ENCODE assay signal across 8 cellular contexts in genomic region chr2:15058015-15058414, GRCh38.
DNase-seq lines count a peak whose midpoint lies in the region; ATAC-seq and TF ChIP-seq lines count a peak whose summit lies in the region.
"Had no signal": no experiment of that assay in that cellular context is flagged by ENCODE, and none has a peak within 500 bp of the region (broad histone marks: within the 10 kb centered on the region; RNA-seq: fewer than 3 reads in every experiment).

No MANE protein-coding gene starts in this region.

- no peaks in the 10 kb centered on the region for H3K79me2 ChIP-seq in OCI-LY1 (ENCODE audit: insufficient read depth, low read length)

- H3K9ac ChIP-seq in OCI-LY1 (ENCODE audit: low read length): no peak overlapping the region

- H3K4me3 ChIP-seq in OCI-LY1 (ENCODE audit: low read depth, low read length, poor library complexity, severe bottlenecking) (no peak overlapping the region), iPS DF 6.9 (ENCODE audit: low read length) (no peak overlapping the region)

- H3K36me3 ChIP-seq in OCI-LY1 (ENCODE audit: insufficient read depth, low read length) (no peaks in the 10 kb centered on the region), iPS DF 6.9 (ENCODE audit: control insufficient read depth, insufficient read depth, low read length) (no peaks in the 10 kb centered on the region)

- H3K9me3 ChIP-seq in OCI-LY1 (ENCODE audit: low read length): no peaks in the 10 kb centered on the region
- no peaks in the 10 kb centered on the region for H3K9me3 ChIP-seq in iPS DF 6.9 (ENCODE audit: control insufficient read depth, insufficient read depth, low read length)

- WGBS in iPS DF 6.9 (ENCODE audit: insufficient coverage, insufficient read length): no CpG with 5 or more reads among the region's 5 CpGs

- ATAC-seq in GM21529 (IDR thresholded peaks at IDR 0.05; ENCODE audit: unreplicated experiment): peak; percentile 80
- no peak for ATAC-seq in GM18505 (IDR thresholded peaks at IDR 0.05; ENCODE audit: unreplicated experiment)

- H3K9me2 ChIP-seq in OCI-LY1 (ENCODE audit: low read depth, low read length): no peaks in the 10 kb centered on the region

- H2AFZ ChIP-seq in OCI-LY1 (ENCODE audit: low read length): no peak overlapping the region

- no peak for TF ChIP-seq POLR2A in GM18505 (IDR thresholded peaks at IDR 0.05; ENCODE audit: borderline replicate concordance, extremely low read depth, insufficient read depth, insufficient read length)

- H3K27me3 ChIP-seq in OCI-LY1 (ENCODE audit: insufficient read depth, low read length): 0 out of 2 replicates have a peak, but pooled peaks cover 5% of the 10 kb centered on the region
- H3K27me3 ChIP-seq in iPS DF 6.9 (ENCODE audit: control insufficient read depth, insufficient read depth, low read length): no peaks in the 10 kb centered on the region

- H3F3A ChIP-seq in OCI-LY1 (ENCODE audit: insufficient read depth, low read length): no peaks in the 10 kb centered on the region

- no peaks in the 10 kb centered on the region for H4K20me1 ChIP-seq in OCI-LY1 (ENCODE audit: insufficient read depth, low read length)

- DNase-seq in iPS DF 6.9 (ENCODE audit: low read depth, low spot score) (peak; percentile 31), NCI-H2196 treated with DMSO at 0.1 percent for 48 hours (lab: John Stamatoyannopoulos, UW; ENCODE audit: unreplicated experiment) (no peak), NCI-H2171 treated with DMSO at 0.1 percent for 48 hours (lab: John Stamatoyannopoulos, UW) (no peak)
- DNase-seq: cortex of kidney had no signal

- no peak overlapping the region for H3K4me2 ChIP-seq in OCI-LY1 (ENCODE audit: low read length)

- H3K4me1 ChIP-seq in OCI-LY1 (ENCODE audit: insufficient read depth, low read length, severe bottlenecking) (no peaks in the 10 kb centered on the region), iPS DF 6.9 (ENCODE audit: control insufficient read depth, insufficient read depth, low read length) (no peaks in the 10 kb centered on the region)

- peak; percentile 62 for TF ChIP-seq CTCF in GM12874 (IDR thresholded peaks at IDR 0.05; ENCODE audit: insufficient read depth, low read depth, low read length)
- TF ChIP-seq CTCF in OCI-LY1 (IDR thresholded peaks at IDR 0.05; ENCODE audit: low read length): peak; percentile 61

- H3K27ac ChIP-seq in OCI-LY1 (ENCODE audit: low read depth, low read length, poor library complexity, severe bottlenecking): no peak overlapping the region
- H3K27ac ChIP-seq in iPS DF 6.9 (ENCODE audit: low read length): no peak overlapping the region
